ENCODE assay signal across 10 cellular contexts in the genomic region with DNA sequence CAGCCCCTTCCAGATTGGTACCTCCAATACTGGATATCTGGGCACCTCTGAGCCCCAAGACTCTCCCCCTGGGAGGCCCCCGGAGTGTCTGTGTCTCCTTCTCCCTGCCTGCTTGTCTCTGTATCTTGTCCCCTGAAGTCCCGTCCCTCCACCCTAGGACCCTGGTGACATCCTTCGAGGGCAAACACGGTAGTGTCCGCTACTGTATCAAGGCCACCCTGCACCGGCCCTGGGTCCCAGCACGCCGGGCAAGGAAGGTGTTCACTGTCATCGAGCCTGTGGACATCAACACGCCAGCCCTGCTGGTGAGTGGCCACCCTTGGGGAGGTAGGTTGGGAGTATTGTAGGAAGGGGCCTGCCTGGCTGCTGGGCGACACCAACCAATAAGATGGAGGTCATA. TPM values are rescaled to one million over a fixed set of nuclear protein-coding genes. Genes with fewer than 3 reads are reported as not detected.
DNase-seq lines count a peak whose midpoint lies in the region; ATAC-seq and TF ChIP-seq lines count a peak whose summit lies in the region.
"Had no signal": no experiment of that assay in that cellular context is flagged by ENCODE, and none has a peak within 500 bp of the region (broad histone marks: within the 10 kb centered on the region; RNA-seq: fewer than 3 reads in every experiment).

No MANE protein-coding gene starts in this region.

- H3K27me3 Mint-ChIP-seq in Calu3 (ENCODE audit: unreplicated experiment) (no peaks in the 10 kb centered on the region), activated B cell treated with CpG ODN at 0.5 μM for 24 hours (no peaks in the 10 kb centered on the region)

- H3K9me3 Mint-ChIP-seq in Calu3 (ENCODE audit: low read depth, unreplicated experiment) = no peaks in the 10 kb centered on the region
- no peaks in the 10 kb centered on the region for H3K9me3 Mint-ChIP-seq in activated B cell treated with CpG ODN at 0.5 μM for 24 hours

- TF ChIP-seq CTCF in Calu3 (IDR thresholded peaks at IDR 0.05; ENCODE audit: unreplicated experiment) (no peak), activated B cell treated with CpG ODN at 0.5 μM for 24 hours (IDR thresholded peaks at IDR 0.05) (no peak), fibroblast of pulmonary artery (IDR thresholded peaks at IDR 0.05; ENCODE audit: low read length, missing control alignments) (no peak)

- H3K27ac Mint-ChIP-seq in Calu3 (ENCODE audit: unreplicated experiment) (peak overlapping the region; percentile 68), activated B cell treated with CpG ODN at 0.5 μM for 24 hours (peak overlapping the region; percentile 80)

- DNase-seq in Calu3 = no peak
- no peak for DNase-seq in activated B cell treated with CpG ODN at 0.5 μM for 24 hours
- DNase-seq in fibroblast of pulmonary artery (ENCODE audit: low read depth) = no peak
- DNase-seq in skeletal muscle cell (ENCODE audit: low read depth) = no peak
- DNase-seq in HUDEP-2 (lab: John Stamatoyannopoulos, UW; ENCODE audit: unreplicated experiment in 76 of 76) = no peak
- no peak for DNase-seq in left lobe of liver (ENCODE audit: low spot score)
- no peak for DNase-seq in stimulated activated CD4-positive, alpha-beta T cell treated with anti-CD3 and anti-CD28 coated beads, Interleukin-2, amount 100 ng/mL, for 48 hours
- DNase-seq in RPMI8226 = no peak
- DNase-seq: NCI-H2081 treated with DMSO at 0.1 percent for 48 hours had no signal

- H3K4me3 ChIP-seq in fibroblast of pulmonary artery (replicated peaks; ENCODE audit: low read depth, low read length) (peak overlapping the region; percentile 55), skeletal muscle cell (ENCODE audit: low read depth, low read length) (peak overlapping the region; percentile 58)

- peak overlapping the region; percentile 66 for H3K4me3 Mint-ChIP-seq in Calu3 (ENCODE audit: low read depth, unreplicated experiment)
- peak overlapping the region; percentile 93 for H3K4me3 Mint-ChIP-seq in activated B cell treated with CpG ODN at 0.5 μM for 24 hours

- no TSS peak for BruUV-seq in Calu3 (replicated peaks; lab: Mats Ljungman, UMichigan)

- intact Hi-C loops in Calu3 (cut with micrococcal nuclease; ENCODE audit: unreplicated experiment) (loop anchor here (5.0 kb wide), 1 partner anchor 243 kb away; no protein-coding TSS in a partner anchor), activated B cell treated with CpG ODN at 0.5 μM for 24 hours (cut with micrococcal nuclease) (loop anchor here (1.0 to 10.0 kb wide), 3 partner anchors 12 to 254 kb away; a partner anchor contains a TSS)

- POLR2A ChIA-PET in activated B cell treated with CpG ODN at 0.5 μM for 24 hours (lab: Charles Lee) = interaction anchor here (1.2 to 23.7 kb wide), 17 partner anchors 8 to 420 kb away, joined by 3 to 779 read pairs (median 9); a partner anchor contains a TSS

- H3K4me1 Mint-ChIP-seq in Calu3 (ENCODE audit: low read depth, unreplicated experiment) (peaks cover 20% of the 10 kb centered on the region), activated B cell treated with CpG ODN at 0.5 μM for 24 hours (peaks cover 42% of the 10 kb centered on the region)

- no peak for ATAC-seq in activated B cell treated with CpG ODN at 0.5 μM for 24 hours (ENCODE audit: low read depth)
- ATAC-seq in left lobe of liver = no peak

- CTCF ChIA-PET in Calu3 (lab: Charles Lee) (interaction anchor here (1.2 kb wide), 1 partner anchor 21 kb away, joined by 5 read pairs; no protein-coding TSS in a partner anchor), activated B cell treated with CpG ODN at 0.5 μM for 24 hours (lab: Charles Lee) (interaction anchor here (2.5 to 3.4 kb wide), 2 partner anchors 36 to 51 kb away, joined by 16 to 91 read pairs; no protein-coding TSS in a partner anchor)

- peaks cover 41% of the 10 kb centered on the region for H3K36me3 Mint-ChIP-seq in Calu3 (ENCODE audit: insufficient read depth, unreplicated experiment)
- peaks cover 65% of the 10 kb centered on the region for H3K36me3 Mint-ChIP-seq in activated B cell treated with CpG ODN at 0.5 μM for 24 hours (ENCODE audit: low read depth)

RNA-seq across cellular contexts. Expression of a gene that starts 0.8 kb away (rescaled TPM):
- total RNA-seq in Calu3 (2022) (15.8 and 23.0 TPM in 2 replicates), activated B cell treated with CpG ODN at 0.5 μM for 24 hours (147 and 168 TPM in 2 replicates), left lobe of liver (6.3 TPM)

RNA-seq across cellular contexts. Expression of a gene that starts 41.9 kb away (rescaled TPM):
- not detected in 2 replicates for total RNA-seq in Calu3 (2022)
- 0.17 TPM in 1 of 2 replicates, not detected in the other for total RNA-seq in activated B cell treated with CpG ODN at 0.5 μM for 24 hours
- not detected for total RNA-seq in left lobe of liver
- total RNA-seq: T-helper 2 cell treated with Interferon-gamma antibody and Interleukin-4, amounts not matched to agents 100 ng/mL and 5 ng/mL, for 36 hours had no signal
